In genomic region chr1:38061883-38062328, GRCh38 we compare ENCODE assay signal across 1 cellular context.
TF ChIP-seq lines count a peak whose summit lies in the region.

No MANE protein-coding gene starts in this region.

TF ChIP-seq in GM12878, 131 proteins besides CTCF, POLR2A, EP300 and RAD21 (continued from another document):
- TF ChIP-seq NBN (IDR thresholded peaks at IDR 0.05) (peak; percentile 74; the same call in 1 of the 2 replicates), MTA2 (IDR thresholded peaks at IDR 0.05; ENCODE audit: low read depth) (peak; percentile 73; the same call in 1 of the 2 replicates), EED (IDR thresholded peaks at IDR 0.05; ENCODE audit: low read depth) (peak; percentile 69), JUND (IDR thresholded peaks at IDR 0.05; ENCODE audit: low read depth, low read length) (no peak), SREBF1 (IDR thresholded peaks at IDR 0.05; ENCODE audit: low read length) (no peak), RELA (IDR thresholded peaks at IDR 0.05; ENCODE audit: borderline replicate concordance, partially characterized antibody) (peak; percentile 57), BACH1 (IDR thresholded peaks at IDR 0.05; ENCODE audit: borderline replicate concordance) (no peak; the same call in 1 of the 2 replicates), BCL3 (IDR thresholded peaks at IDR 0.05; ENCODE audit: borderline replicate concordance, insufficient read depth, low read depth, low read length, poor library complexity, severe bottlenecking) (peak; percentile 56), NFIC (IDR thresholded peaks at IDR 0.05; ENCODE audit: low read depth, low read length) (peak; percentile 24; the same call in 1 of the 2 replicates), MEF2B (IDR thresholded peaks at IDR 0.05; ENCODE audit: partially characterized antibody, poor library complexity, severe bottlenecking) (peak; percentile 90), IRF5 (IDR thresholded peaks at IDR 0.05; ENCODE audit: borderline replicate concordance) (no peak), LARP7 (IDR thresholded peaks at IDR 0.05) (peak; percentile 49), CBX5 (IDR thresholded peaks at IDR 0.05; ENCODE audit: low read depth) (no peak), BHLHE40 (IDR thresholded peaks at IDR 0.05; ENCODE audit: borderline replicate concordance in 1 of 2, low read depth in 2 of 2, low read length in 1 of 2) (peak in 1 of 2 experiments; percentile 13; a peak in 2 of 4 replicates), CREB1 (IDR thresholded peaks at IDR 0.05; ENCODE audit: low read depth) (no peak), ZBTB11 (CRISPR knock-in tag; IDR thresholded peaks at IDR 0.05) (no peak), CBFB (IDR thresholded peaks at IDR 0.05; ENCODE audit: low read depth) (0 out of 2 replicates have a peak, but pooled peaks have one; percentile 37), RELB (IDR thresholded peaks at IDR 0.05; ENCODE audit: low read depth) (peak; percentile 85), MLLT1 (IDR thresholded peaks at IDR 0.05) (0 out of 2 replicates have a peak, but pooled peaks have one; percentile 35), POU2F2 (IDR thresholded peaks at IDR 0.05; ENCODE audit: borderline replicate concordance, low read depth, low read length) (peak; percentile 12; the same call in 1 of the 3 replicates), NR2C1 (IDR thresholded peaks at IDR 0.05) (no peak), BCL11A (IDR thresholded peaks at IDR 0.05; ENCODE audit: low read depth, low read length) (0 out of 2 replicates have a peak, but pooled peaks have one; percentile 45), YY1 (IDR thresholded peaks at IDR 0.05; ENCODE audit: low read depth, low read length) (peak; percentile 68), DPF2 (IDR thresholded peaks at IDR 0.05) (peak; percentile 78)
- TF ChIP-seq, protein P1, sequence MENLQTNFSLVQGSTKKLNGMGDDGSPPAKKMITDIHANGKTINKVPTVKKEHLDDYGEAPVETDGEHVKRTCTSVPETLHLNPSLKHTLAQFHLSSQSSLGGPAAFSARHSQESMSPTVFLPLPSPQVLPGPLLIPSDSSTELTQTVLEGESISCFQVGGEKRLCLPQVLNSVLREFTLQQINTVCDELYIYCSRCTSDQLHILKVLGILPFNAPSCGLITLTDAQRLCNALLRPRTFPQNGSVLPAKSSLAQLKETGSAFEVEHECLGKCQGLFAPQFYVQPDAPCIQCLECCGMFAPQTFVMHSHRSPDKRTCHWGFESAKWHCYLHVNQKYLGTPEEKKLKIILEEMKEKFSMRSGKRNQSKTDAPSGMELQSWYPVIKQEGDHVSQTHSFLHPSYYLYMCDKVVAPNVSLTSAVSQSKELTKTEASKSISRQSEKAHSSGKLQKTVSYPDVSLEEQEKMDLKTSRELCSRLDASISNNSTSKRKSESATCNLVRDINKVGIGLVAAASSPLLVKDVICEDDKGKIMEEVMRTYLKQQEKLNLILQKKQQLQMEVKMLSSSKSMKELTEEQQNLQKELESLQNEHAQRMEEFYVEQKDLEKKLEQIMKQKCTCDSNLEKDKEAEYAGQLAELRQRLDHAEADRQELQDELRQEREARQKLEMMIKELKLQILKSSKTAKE (IDR thresholded peaks at IDR 0.05; ENCODE audit: low read depth, poor library complexity, severe bottlenecking): peak; percentile 59
